In genomic region chr9:2055203-2055658, GRCh38 we compare ENCODE assay signal across 9 cellular contexts. TPM values are rescaled to one million over a fixed set of nuclear protein-coding genes. Genes with fewer than 3 reads are reported as not detected.
DNase-seq lines count a peak whose midpoint lies in the region; ATAC-seq lines count a peak whose summit lies in the region.
"Had no signal": no experiment of that assay in that cellular context is flagged by ENCODE, and none has a peak within 500 bp of the region (broad histone marks: within the 10 kb centered on the region; RNA-seq: fewer than 3 reads in every experiment).

No MANE protein-coding gene starts in this region.

- no peak overlapping the region for H3K4me3 Mint-ChIP-seq in activated CD8-positive, alpha-beta memory T cell treated with anti-CD3 and anti-CD28 coated beads, Interleukin-2, amount 10 ng/mL, durations not matched to agents 7 days and 5 days
- H3K4me3 Mint-ChIP-seq in central memory CD8-positive, alpha-beta T cell: peak overlapping the region; percentile 13

- H3K27ac Mint-ChIP-seq in activated CD8-positive, alpha-beta memory T cell treated with anti-CD3 and anti-CD28 coated beads, Interleukin-2, amount 10 ng/mL, durations not matched to agents 7 days and 5 days: no peak overlapping the region
- peak overlapping the region; percentile 92 for H3K27ac Mint-ChIP-seq in central memory CD8-positive, alpha-beta T cell (ENCODE audit: low read depth)

- ATAC-seq in activated CD8-positive, alpha-beta memory T cell treated with anti-CD3 and anti-CD28 coated beads, Interleukin-2, amount 10 ng/mL, durations not matched to agents 7 days and 5 days: peak; percentile 31
- ATAC-seq in HG02973 (IDR thresholded peaks at IDR 0.05; ENCODE audit: unreplicated experiment): peak; percentile 38
- no peak for ATAC-seq in central memory CD8-positive, alpha-beta T cell (replicated peaks; ENCODE audit: extremely low read depth, poor library complexity, severe bottlenecking)

- CTCF ChIA-PET in activated CD8-positive, alpha-beta memory T cell treated with anti-CD3 and anti-CD28 coated beads, Interleukin-2, amount 10 ng/mL, durations not matched to agents 7 days and 5 days (lab: Charles Lee): interaction anchor here (1.1 to 2.8 kb wide), 7 partner anchors 11 to 42 kb away, joined by 3 to 13 read pairs (median 6); partner anchors contain the start of gene SMARCA2

- H3K27me3 Mint-ChIP-seq in activated CD8-positive, alpha-beta memory T cell treated with anti-CD3 and anti-CD28 coated beads, Interleukin-2, amount 10 ng/mL, durations not matched to agents 7 days and 5 days: no peaks in the 10 kb centered on the region
- no peaks in the 10 kb centered on the region for H3K27me3 Mint-ChIP-seq in central memory CD8-positive, alpha-beta T cell

- peaks cover 35% of the 10 kb centered on the region for H3K4me1 Mint-ChIP-seq in activated CD8-positive, alpha-beta memory T cell treated with anti-CD3 and anti-CD28 coated beads, Interleukin-2, amount 10 ng/mL, durations not matched to agents 7 days and 5 days
- H3K4me1 Mint-ChIP-seq in central memory CD8-positive, alpha-beta T cell: peaks cover 52% of the 10 kb centered on the region

- H3K9me3 Mint-ChIP-seq in activated CD8-positive, alpha-beta memory T cell treated with anti-CD3 and anti-CD28 coated beads, Interleukin-2, amount 10 ng/mL, durations not matched to agents 7 days and 5 days (ENCODE audit: low read depth): no peaks in the 10 kb centered on the region
- no peaks in the 10 kb centered on the region for H3K9me3 Mint-ChIP-seq in central memory CD8-positive, alpha-beta T cell

- DNase-seq in activated CD8-positive, alpha-beta memory T cell treated with anti-CD3 and anti-CD28 coated beads, Interleukin-2, amount 10 ng/mL, durations not matched to agents 7 days and 5 days: peak; percentile 46
- DNase-seq in activated CD8-positive, alpha-beta memory T cell treated with anti-CD3 and anti-CD28 coated beads, Interleukin-2, amount 50 U/mL, for 48 hours: no peak
- DNase-seq in central memory CD8-positive, alpha-beta T cell (ENCODE audit: low spot score in 2 of 2): no peak
- DNase-seq in renal cortical epithelial cell (ENCODE audit: low read depth) (peak; percentile 93), cerebellum (ENCODE audit: low spot score) (no peak), NCI-H1417 (lab: John Stamatoyannopoulos, UW) (no peak), ecto neural progenitor cell (ENCODE audit: low spot score) (no peak)
- DNase-seq: activated CD4-positive, CD25-positive, alpha-beta regulatory T cell treated with anti-CD3 and anti-CD28 coated beads, Interleukin-2, amount 50 U/mL, for 72 hours had no signal

- H3K36me3 Mint-ChIP-seq in activated CD8-positive, alpha-beta memory T cell treated with anti-CD3 and anti-CD28 coated beads, Interleukin-2, amount 10 ng/mL, durations not matched to agents 7 days and 5 days: peaks cover 65% of the 10 kb centered on the region
- H3K36me3 Mint-ChIP-seq in central memory CD8-positive, alpha-beta T cell (ENCODE audit: insufficient read depth): peaks cover 35% of the 10 kb centered on the region

RNA-seq across cellular contexts. Expression of gene SMARCA2, which starts 40.1 kb away (rescaled TPM):
- total RNA-seq in activated CD8-positive, alpha-beta memory T cell treated with anti-CD3 and anti-CD28 coated beads, Interleukin-2, amount 10 ng/mL, durations not matched to agents 7 days and 5 days: 100 to 1,000 TPM; 168 to 188 TPM
- total RNA-seq in renal cortical epithelial cell (41.5 and 186 TPM in 2 replicates), cerebellum (79.1 TPM)

Comparison
In these comparisons a context has a peak if more than half of its experiments do, and no peak if none do; other contexts are left out.
1. DNase-seq: peak in activated CD8-positive, alpha-beta memory T cell treated with anti-CD3 and anti-CD28 coated beads, Interleukin-2, amount 10 ng/mL, durations not matched to agents 7 days and 5 days (single experiment) and renal cortical epithelial cell (single experiment); none in activated CD8-positive, alpha-beta memory T cell treated with anti-CD3 and anti-CD28 coated beads, Interleukin-2, amount 50 U/mL, for 48 hours (single experiment), central memory CD8-positive, alpha-beta T cell (0 of 2), cerebellum (single experiment), NCI-H1417 (0 of 3) and ecto neural progenitor cell (single experiment).